23 cellular contexts compared by ENCODE assay signal in the genomic region with DNA sequence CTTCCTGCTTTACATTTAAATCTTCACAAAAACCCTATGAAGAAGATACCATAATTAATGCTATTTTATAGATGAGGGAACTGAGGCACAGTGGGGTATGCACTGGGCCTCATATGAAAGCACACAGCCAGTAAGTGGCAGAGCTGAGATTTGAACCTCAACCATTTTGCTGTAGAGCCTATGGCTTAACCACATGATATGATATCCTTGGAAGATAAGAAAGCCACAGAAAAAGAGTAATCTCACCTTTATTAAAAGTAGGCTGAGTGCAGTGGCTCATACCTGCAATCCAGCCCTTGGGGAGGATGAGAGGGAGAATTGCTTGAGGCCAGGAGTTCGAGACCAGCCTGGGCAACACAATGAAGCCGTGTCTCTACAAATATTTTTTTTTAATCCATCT. TPM values are rescaled to one million over a fixed set of nuclear protein-coding genes. Genes with fewer than 3 reads are reported as not detected.
"Had no signal": no experiment of that assay in that cellular context is flagged by ENCODE, and none has a peak within 500 bp of the region (broad histone marks: within the 10 kb centered on the region; RNA-seq: fewer than 3 reads in every experiment).

No MANE protein-coding gene starts in this region.

- ATAC-seq: foreskin keratinocyte; natural killer cell treated with Interleukin-12 subunit alpha and Interleukin-12 subunit beta and Interleukin-15 and Interleukin-18, amount 100 ng/mL, for 72 hours had no signal

- H3K4me1 Mint-ChIP-seq: immature natural killer cell had no signal

- H3K9ac ChIP-seq: neural progenitor cell had no signal

- H3K36me3 Mint-ChIP-seq: immature natural killer cell; mesothelial cell of epicardium; natural killer cell treated with Interleukin-12 subunit alpha and Interleukin-12 subunit beta and Interleukin-15 and Interleukin-18, amount 100 ng/mL, for 72 hours had no signal

- H3K9me3 ChIP-seq: ovary, sigmoid colon, stomach, thoracic aorta, transverse colon had no signal

- H3K4me3 ChIP-seq: dorsolateral prefrontal cortex, neural progenitor cell, ovary, right atrium auricular region, sigmoid colon, skin epidermis, stomach, thoracic aorta, transverse colon had no signal

- H3K9me3 Mint-ChIP-seq: immature natural killer cell; natural killer cell treated with Interleukin-12 subunit alpha and Interleukin-12 subunit beta and Interleukin-15 and Interleukin-18, amount 100 ng/mL, for 72 hours had no signal

- H3K4me3 Mint-ChIP-seq: immature natural killer cell; mesothelial cell of epicardium; natural killer cell treated with Interleukin-12 subunit alpha and Interleukin-12 subunit beta and Interleukin-15 and Interleukin-18, amount 100 ng/mL, for 72 hours; neural progenitor cell had no signal

- H3K4me1 ChIP-seq: right atrium auricular region, sigmoid colon had no signal

- H3K4me2 ChIP-seq: neural progenitor cell had no signal

- DNase-seq: cortex of kidney; dorsolateral prefrontal cortex; effector memory CD4-positive, alpha-beta T cell; foreskin keratinocyte; immature natural killer cell; kidney glomerular epithelial cell; mammary epithelial cell; nucleus accumbens; ovary; sigmoid colon; stimulated activated CD4-positive, alpha-beta T cell treated with anti-CD3 and anti-CD28 coated beads, Interleukin-2, amount 100 ng/mL, for 24 hours; stimulated activated CD4-positive, alpha-beta T cell treated with anti-CD3 and anti-CD28 coated beads, Interleukin-4, amount 100 ng/mL, for 4 hours; stimulated activated naive CD4-positive, alpha-beta T cell; stomach; substantia nigra; transverse colon had no signal

- H3K36me3 ChIP-seq: neural progenitor cell, ovary, right atrium auricular region, sigmoid colon, stomach, thoracic aorta, transverse colon had no signal

- H3K27me3 ChIP-seq: dorsolateral prefrontal cortex, foreskin keratinocyte, neural progenitor cell, ovary, right atrium auricular region, sigmoid colon, stomach, transverse colon had no signal

- H3K27ac Mint-ChIP-seq: immature natural killer cell; mesothelial cell of epicardium; natural killer cell treated with Interleukin-12 subunit alpha and Interleukin-12 subunit beta and Interleukin-15 and Interleukin-18, amount 100 ng/mL, for 72 hours; neural progenitor cell had no signal

- H3K27ac ChIP-seq: dorsolateral prefrontal cortex, foreskin keratinocyte, neural progenitor cell, ovary, right atrium auricular region, sigmoid colon, skin epidermis, stomach, thoracic aorta, transverse colon had no signal

- H2AFZ ChIP-seq: neural progenitor cell had no signal

RNA-seq across cellular contexts. Expression of a gene that starts 45.8 kb away (rescaled TPM):
- total RNA-seq: epithelial cell of proximal tubule; foreskin keratinocyte; mammary epithelial cell; natural killer cell treated with Interleukin-12 subunit alpha and Interleukin-12 subunit beta and Interleukin-15 and Interleukin-18, amount 100 ng/mL, for 72 hours; transverse colon had no signal
